Comparison of ENCODE assay signal across 19 cellular contexts in genomic region chr14:63475761-63476160, GRCh38.
DNase-seq lines count a peak whose midpoint lies in the region; ATAC-seq, FAIRE-seq and TF ChIP-seq lines count a peak whose summit lies in the region.
"Had no signal": no experiment of that assay in that cellular context is flagged by ENCODE, and none has a peak within 500 bp of the region (broad histone marks: within the 10 kb centered on the region; RNA-seq: fewer than 3 reads in every experiment).

No MANE protein-coding gene starts in this region.

- H3K4me1 Mint-ChIP-seq in T-helper 2 cell treated with Interferon-gamma antibody and Interleukin-4, amounts not matched to agents 5 μg/mL and 100 μg/mL, for 36 hours (ENCODE audit: low read depth), result peaks cover 51% of the 10 kb centered on the region
- peaks cover 17% of the 10 kb centered on the region for H3K4me1 Mint-ChIP-seq in WTC11

- H3K36me3 Mint-ChIP-seq in T-helper 2 cell treated with Interferon-gamma antibody and Interleukin-4, amounts not matched to agents 5 μg/mL and 100 μg/mL, for 36 hours (ENCODE audit: low read depth), result peaks cover 10% of the 10 kb centered on the region
- no peaks in the 10 kb centered on the region for H3K36me3 Mint-ChIP-seq in WTC11

- no peaks in the 10 kb centered on the region for H3K27me3 Mint-ChIP-seq in T-helper 2 cell treated with Interferon-gamma antibody and Interleukin-4, amounts not matched to agents 5 μg/mL and 100 μg/mL, for 36 hours (ENCODE audit: low read depth)
- no peaks in the 10 kb centered on the region for H3K27me3 Mint-ChIP-seq in WTC11 (ENCODE audit: low read depth)
- H3K27me3 Mint-ChIP-seq: CD8-positive, alpha-beta memory T cell; memory B cell had no signal

- TF ChIP-seq POLR2A in H54 (IDR thresholded peaks at IDR 0.05; ENCODE audit: low read depth, low read length), result no peak

- H3K27ac Mint-ChIP-seq in T-helper 2 cell treated with Interferon-gamma antibody and Interleukin-4, amounts not matched to agents 5 μg/mL and 100 μg/mL, for 36 hours, result peak overlapping the region; percentile 26
- H3K27ac Mint-ChIP-seq in WTC11, result 0 out of 2 replicates have a peak overlapping the region, but pooled peaks have one; percentile 34
- H3K27ac Mint-ChIP-seq: memory B cell had no signal

- POLR2A ChIA-PET in WTC11 (lab: Charles Lee), result no interaction called here

- no peak overlapping the region for H3K4me3 Mint-ChIP-seq in T-helper 2 cell treated with Interferon-gamma antibody and Interleukin-4, amounts not matched to agents 5 μg/mL and 100 μg/mL, for 36 hours
- no peak overlapping the region for H3K4me3 Mint-ChIP-seq in WTC11
- H3K4me3 Mint-ChIP-seq: CD8-positive, alpha-beta memory T cell; memory B cell had no signal

- no peak for TF ChIP-seq CTCF in WTC11 (IDR thresholded peaks at IDR 0.05)

- H3K9me3 Mint-ChIP-seq in T-helper 2 cell treated with Interferon-gamma antibody and Interleukin-4, amounts not matched to agents 5 μg/mL and 100 μg/mL, for 36 hours, result no peaks in the 10 kb centered on the region
- no peaks in the 10 kb centered on the region for H3K9me3 Mint-ChIP-seq in WTC11
- H3K9me3 Mint-ChIP-seq: CD8-positive, alpha-beta memory T cell; memory B cell had no signal

- ATAC-seq in WTC11, result no peak
- no peak for ATAC-seq in GM21360 (IDR thresholded peaks at IDR 0.05; ENCODE audit: unreplicated experiment)
- ATAC-seq: activated CD4-positive, CD25-positive, alpha-beta regulatory T cell treated with anti-CD3 and anti-CD28 coated beads, Interleukin-2, amount 50 U/mL, for 24 hours had no signal

- FAIRE-seq in H54 (lab: Jason Lieb, UNC) (peak; percentile 45), islet of Langerhans (lab: Jason Lieb, UNC) (peak; percentile 72)
- FAIRE-seq: H1 had no signal

- no peak for DNase-seq in T-helper 2 cell treated with Interferon-gamma antibody and Interleukin-4, amounts not matched to agents 5 μg/mL and 100 μg/mL, for 36 hours (ENCODE audit: low spot score)
- DNase-seq in T-helper 2 cell (no peak), H54 (ENCODE audit: insufficient read length, low spot score) (no peak), WTC11 (ENCODE audit: low spot score) (no peak), kidney glomerular epithelial cell (lab: John Stamatoyannopoulos, UW) (no peak), DMS153 (lab: John Stamatoyannopoulos, UW) (no peak)
- DNase-seq: 8988T; activated naive CD4-positive, alpha-beta T cell treated with Interleukin-2 at 50 U/mL for 16 hours; CD8-positive, alpha-beta memory T cell; GF-D8; Kasumi-1; NCI-H1694 treated with DMSO at 0.1 percent for 48 hours; NCI-H69; T-helper 9 cell had no signal

- CTCF ChIA-PET in WTC11 (lab: Charles Lee), result no interaction called here

TF ChIP-seq in WTC11, 78 proteins besides CTCF, POLR2A, EP300 and RAD21:
- TF ChIP-seq USF1 (CRISPR knock-in tag; IDR thresholded peaks at IDR 0.05) (no peak), ZNF317 (CRISPR knock-in tag; IDR thresholded peaks at IDR 0.05; ENCODE audit: borderline replicate concordance, low read depth) (no peak), CBFB (CRISPR knock-in tag; IDR thresholded peaks at IDR 0.05; ENCODE audit: low read depth) (no peak), FOXP1 (CRISPR knock-in tag; IDR thresholded peaks at IDR 0.05; ENCODE audit: borderline replicate concordance) (no peak), ATF3 (CRISPR knock-in tag; conservative IDR thresholded peaks at IDR 0.05) (no peak), ZNF219 (CRISPR knock-in tag; IDR thresholded peaks at IDR 0.05; ENCODE audit: borderline replicate concordance) (no peak), STAT6 (CRISPR knock-in tag; conservative IDR thresholded peaks at IDR 0.05; ENCODE audit: low read depth) (no peak), SMAD4 (CRISPR knock-in tag; IDR thresholded peaks at IDR 0.05) (no peak), ZMAT4 (CRISPR knock-in tag; IDR thresholded peaks at IDR 0.05) (no peak), MYBL2 (CRISPR knock-in tag; IDR thresholded peaks at IDR 0.05) (no peak), KAT7 (CRISPR knock-in tag; IDR thresholded peaks at IDR 0.05; ENCODE audit: borderline replicate concordance) (no peak), MXD4 (CRISPR knock-in tag; IDR thresholded peaks at IDR 0.05; ENCODE audit: borderline replicate concordance) (no peak), E2F1 (CRISPR knock-in tag; IDR thresholded peaks at IDR 0.05) (no peak), JAZF1 (CRISPR knock-in tag; IDR thresholded peaks at IDR 0.05) (no peak)
